Comparison of ENCODE assay signal across 9 cellular contexts in genomic region chr11:120883404-120884135, GRCh38.
DNase-seq lines count a peak whose midpoint lies in the region; ATAC-seq and TF ChIP-seq lines count a peak whose summit lies in the region.
"Had no signal": no experiment of that assay in that cellular context is flagged by ENCODE, and none has a peak within 500 bp of the region (broad histone marks: within the 10 kb centered on the region; RNA-seq: fewer than 3 reads in every experiment).

No MANE protein-coding gene starts in this region.

- peaks cover 6 to 23% of the 10 kb centered on the region in 2 donors for H3K27me3 Mint-ChIP-seq in natural killer cell (ENCODE audit: low read depth in 2 of 2)

- peaks cover 24 to 67% of the 10 kb centered on the region in 2 donors for H3K4me1 Mint-ChIP-seq in natural killer cell

- H3K27ac Mint-ChIP-seq in natural killer cell = peak overlapping the region in 1 of 2 donors; percentile 70

- WGBS in psoas muscle, 3 donors = 9 to 20% (median 13%) methylated on average over 9 of the region's 9 CpGs

- ATAC-seq in psoas muscle (peak in 3 of 4 donors; percentile 56 to 72 (median 68)), natural killer cell (no peak), HG02852 (IDR thresholded peaks at IDR 0.05; ENCODE audit: unreplicated experiment) (no peak)

- peak overlapping the region in 1 of 2 donors; percentile 53 for H3K27ac ChIP-seq in ascending aorta
- no peak overlapping the region for H3K27ac ChIP-seq in psoas muscle

- H3K9me3 Mint-ChIP-seq in natural killer cell = no peaks in the 10 kb centered on the region

- no peaks in the 10 kb centered on the region for H3K36me3 Mint-ChIP-seq in natural killer cell

- DNase-seq in GM04504 (ENCODE audit: low read depth) (peak; percentile 39), ascending aorta (ENCODE audit: low spot score in 2 of 2) (peak; percentile 10 to 69), head of caudate nucleus (peak in 29 of 42 donors; percentile 17 to 84 (median 44)), psoas muscle (peak in 1 of 2 donors; percentile 31), natural killer cell (no peak)
- DNase-seq in activated effector memory CD4-positive, alpha-beta T cell treated with anti-CD3 and anti-CD28 coated beads, Interleukin-2, amount 50 U/mL, for 16 hours = no peak
- DNase-seq in stimulated activated CD4-positive, alpha-beta T cell treated with anti-CD3 and anti-CD28 coated beads, Interleukin-4, amount 100 ng/mL, for 1 hour = no peak
- DNase-seq: sigmoid colon had no signal

- peaks cover 0 to 19% of the 10 kb centered on the region in 2 donors for H3K4me1 ChIP-seq in ascending aorta
- H3K4me1 ChIP-seq in psoas muscle = no peaks in the 10 kb centered on the region
- H3K4me1 ChIP-seq: sigmoid colon had no signal

- no peak for TF ChIP-seq CTCF in ascending aorta (IDR thresholded peaks at IDR 0.05)
- no peak for TF ChIP-seq CTCF in psoas muscle (IDR thresholded peaks at IDR 0.05)
- no peak for TF ChIP-seq CTCF in natural killer cell (IDR thresholded peaks at IDR 0.05)

- intact Hi-C loops in ascending aorta (cut with DNase I) = no loop called here
- intact Hi-C loops in head of caudate nucleus (cut with DNase I) = no loop called here
- intact Hi-C loops in psoas muscle (cut with DNase I) = no loop called here
- intact Hi-C loops in natural killer cell (cut with micrococcal nuclease) = no loop called here

- H3K27me3 ChIP-seq in ascending aorta (no peaks in the 10 kb centered on the region), psoas muscle (ENCODE audit: insufficient read depth in 3 of 3, low read length in 2 of 3) (peaks cover 0 to 36% (median 12%) of the 10 kb centered on the region in 3 donors)
- H3K27me3 ChIP-seq: sigmoid colon had no signal

- H3K9me3 ChIP-seq in ascending aorta (no peaks in the 10 kb centered on the region), psoas muscle (no peaks in the 10 kb centered on the region)
- H3K9me3 ChIP-seq: sigmoid colon had no signal

- no peak overlapping the region for H3K4me3 Mint-ChIP-seq in natural killer cell

- H3K4me3 ChIP-seq in ascending aorta = no peak overlapping the region
- no peak overlapping the region for H3K4me3 ChIP-seq in psoas muscle
- H3K4me3 ChIP-seq: sigmoid colon had no signal

- no peaks in the 10 kb centered on the region for H3K36me3 ChIP-seq in ascending aorta
- no peaks in the 10 kb centered on the region for H3K36me3 ChIP-seq in psoas muscle (ENCODE audit: insufficient read depth in 1 of 2, low read depth in 1 of 2)
- H3K36me3 ChIP-seq: sigmoid colon had no signal

Comparison
In these comparisons a context has a peak if more than half of its experiments do, and no peak if none do; other contexts are left out.
1. DNase-seq: peak in GM04504 (single experiment), ascending aorta (2 of 2) and head of caudate nucleus (29 of 42); none in activated effector memory CD4-positive, alpha-beta T cell treated with anti-CD3 and anti-CD28 coated beads, Interleukin-2, amount 50 U/mL, for 16 hours (single experiment), natural killer cell (single experiment) and stimulated activated CD4-positive, alpha-beta T cell treated with anti-CD3 and anti-CD28 coated beads, Interleukin-4, amount 100 ng/mL, for 1 hour (single experiment).
2. ATAC-seq: peak in psoas muscle (3 of 4); none in natural killer cell (0 of 3) and HG02852 (single experiment).